In the genomic region with DNA sequence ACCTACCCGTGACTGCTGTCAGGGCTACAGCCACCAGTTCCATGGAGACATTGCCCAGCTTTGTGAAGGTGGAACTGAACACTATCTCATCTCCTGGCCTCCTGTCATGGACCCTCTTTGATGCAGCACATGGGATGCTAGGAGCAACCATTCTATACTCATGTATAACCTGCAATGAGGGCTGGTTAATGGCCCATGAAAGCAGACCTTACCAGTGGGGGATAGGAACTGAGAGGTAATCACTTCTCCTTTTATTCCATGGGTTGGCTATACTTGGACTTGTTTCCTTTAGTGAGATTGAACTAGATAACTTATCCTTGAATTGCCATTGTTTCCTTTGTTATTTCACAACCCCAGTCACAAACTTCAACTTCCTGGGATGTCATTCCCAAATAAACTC, we compare ENCODE assay signal across 30 cellular contexts.
"Had no signal": no experiment of that assay in that cellular context is flagged by ENCODE, and none has a peak within 500 bp of the region (broad histone marks: within the 10 kb centered on the region; RNA-seq: fewer than 3 reads in every experiment).

No MANE protein-coding gene starts in this region.

- H3K27me3 ChIP-seq: breast epithelium had no signal

- H3K9me3 ChIP-seq: breast epithelium, SK-N-SH had no signal

- H3K4me2 ChIP-seq: SK-N-SH had no signal

- ATAC-seq: activated T-helper 17 cell treated with anti-CD3 and anti-CD28 coated beads, Interleukin-2, amount 50 U/mL, for 72 hours; Panc1; Right ventricle myocardium inferior had no signal

- H3K4me3 ChIP-seq: breast epithelium had no signal

- H3K9ac ChIP-seq: SK-N-SH had no signal

- H3K36me3 ChIP-seq: breast epithelium had no signal

- DNase-seq: activated CD4-positive, alpha-beta memory T cell treated with anti-CD3 and anti-CD28 coated beads for 36 hours; activated CD4-positive, alpha-beta T cell treated with anti-CD3 and anti-CD28 coated beads, Interleukin-2, amount 10 ng/mL, durations not matched to agents 7 days and 5 days; activated CD4-positive, CD25-positive, alpha-beta regulatory T cell; activated CD8-positive, alpha-beta memory T cell treated with anti-CD3 and anti-CD28 coated beads for 24 hours; activated gamma-delta T cell; activated naive CD4-positive, alpha-beta T cell treated with anti-CD3 and anti-CD28 coated beads for 36 hours; activated naive CD8-positive, alpha-beta T cell treated with anti-CD3 and anti-CD28 coated beads for 36 hours; activated T-cell treated with anti-CD3 and anti-CD28 coated beads for 4 hours; activated T-cell treated with anti-CD3 and anti-CD28 coated beads, Interleukin-2, amount 50 U/mL, for 48 hours; anterior cingulate cortex; central memory CD4-positive, alpha-beta T cell; Kasumi-1; NCI-H1092; NCI-H1417 treated with DMSO at 0.1 percent for 48 hours; NCI-H1694; NCI-H2029; NCI-H2107; NCI-H345; NCI-H510A; NCI-H526 treated with DMSO at 0.1 percent for 48 hours; NCI-H82; NK-92 treated with Interleukin-12 subunit alpha and Interleukin-12 subunit beta, amount 100 ng/mL, for 24 hours; OCI-M1; SK-N-SH; T-helper 1 cell had no signal

- H3K27ac ChIP-seq: breast epithelium, VCaP had no signal

- H3K4me1 ChIP-seq: breast epithelium had no signal
